1 cellular context compared by ENCODE assay signal in genomic region chr10:132761395-132762060, GRCh38.
TF ChIP-seq lines count a peak whose summit lies in the region.

No MANE protein-coding gene starts in this region.

TF ChIP-seq in HepG2, 621 proteins besides CTCF, POLR2A, EP300 and RAD21 (continued from another document):
- TF ChIP-seq ZSCAN9 (CRISPR knock-in tag; IDR thresholded peaks at IDR 0.05; ENCODE audit: borderline replicate concordance) (no peak), MAFF (IDR thresholded peaks at IDR 0.05; ENCODE audit: low read depth, low read length) (peak; percentile 69), MAFK (conservative IDR thresholded peaks at IDR 0.05 in 1 of 2, IDR thresholded peaks at IDR 0.05 in 1 of 2; ENCODE audit: low read length in 2 of 2) (peak; percentile 67 to 75)
TF ChIP-seq in HepG2: peak in this region for 2.
